Comparison of ENCODE assay signal across 8 cellular contexts in the genomic region with DNA sequence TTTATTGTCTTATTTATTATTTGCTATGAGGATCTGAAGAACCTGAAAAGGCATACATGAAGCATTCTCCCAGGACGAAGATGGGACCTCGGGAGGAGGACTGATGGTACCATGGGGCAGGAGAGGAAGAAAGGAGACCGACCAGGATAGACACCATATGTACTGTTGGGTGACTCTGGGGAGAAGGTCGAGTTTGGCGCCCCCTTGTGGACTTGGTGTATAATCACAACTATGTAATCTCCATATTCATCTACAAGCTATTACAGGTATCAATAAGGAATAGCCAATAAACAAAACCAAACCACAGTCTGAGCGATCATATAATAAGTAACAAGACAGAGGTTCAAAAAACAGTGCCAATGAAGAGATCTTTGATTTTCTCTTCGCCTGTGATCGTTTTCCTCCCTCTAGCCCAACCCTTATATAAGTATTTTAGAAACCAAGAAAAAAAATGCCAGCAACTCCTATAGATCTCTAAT.
A peak's percentile ranks its signal among the peaks of the same experiment; 100 is the strongest.
DNase-seq lines count a peak whose midpoint lies in the region; ATAC-seq and TF ChIP-seq lines count a peak whose summit lies in the region.

No MANE protein-coding gene starts in this region.

- no peak overlapping the region for H3K27ac ChIP-seq in esophagus muscularis mucosa (replicated peaks in 1 of 4)

- no peaks in the 10 kb centered on the region for H3K27me3 ChIP-seq in esophagus muscularis mucosa

- peaks cover 2% of the 10 kb centered on the region for H3K9me3 Mint-ChIP-seq in neural crest cell

- no peak for TF ChIP-seq EP300 in esophagus muscularis mucosa (IDR thresholded peaks at IDR 0.05)

- TF ChIP-seq CTCF in esophagus muscularis mucosa (IDR thresholded peaks at IDR 0.05) (peak; percentile 51 to 76 (median 66)), neural crest cell (conservative IDR thresholded peaks at IDR 0.05) (peak; percentile 80)

- H3K9me3 ChIP-seq in esophagus muscularis mucosa = no peaks in the 10 kb centered on the region

- H3K4me1 ChIP-seq in esophagus muscularis mucosa = peaks cover 0 to 13% (median 12%) of the 10 kb centered on the region in 4 donors

- peaks cover 5% of the 10 kb centered on the region for H3K4me1 Mint-ChIP-seq in neural crest cell

- no peak overlapping the region for H3K4me3 ChIP-seq in esophagus muscularis mucosa

- peak; percentile 71 for DNase-seq in AG08396 (ENCODE audit: low spot score)
- DNase-seq in HPDE6-E6E7 (ENCODE audit: extremely low spot score) = peak; percentile 42
- peak; percentile 22 for DNase-seq in NOMO-1 treated with dmso at 0.1 percent for 144 hours (lab: John Stamatoyannopoulos, UW; ENCODE audit: unreplicated experiment)
- DNase-seq in activated CD8-positive, alpha-beta memory T cell treated with anti-CD3 and anti-CD28 coated beads, Interleukin-2, amount 50 U/mL, for 4 hours = peak; percentile 66
- no peak for DNase-seq in esophagus muscularis mucosa (ENCODE audit: extremely low spot score)
- DNase-seq in neural crest cell (ENCODE audit: low read depth, low spot score) = peak; percentile 77
- peak; percentile 34 for DNase-seq in stromal cell of bone marrow (ENCODE audit: low read depth)

- ATAC-seq in GM19023 (IDR thresholded peaks at IDR 0.05; ENCODE audit: unreplicated experiment) = peak; percentile 85

- no peak for TF ChIP-seq POLR2A in esophagus muscularis mucosa (IDR thresholded peaks at IDR 0.05; ENCODE audit: low read depth)

- 54% methylated on average over 8 of the region's 8 CpGs for WGBS in esophagus muscularis mucosa

- no peaks in the 10 kb centered on the region for H3K36me3 ChIP-seq in esophagus muscularis mucosa

- H3K4me3 Mint-ChIP-seq in neural crest cell = no peak overlapping the region

- H3K36me3 Mint-ChIP-seq in neural crest cell (ENCODE audit: low read depth) = no peaks in the 10 kb centered on the region

- no peak overlapping the region for H3K27ac Mint-ChIP-seq in neural crest cell (ENCODE audit: unreplicated experiment)

- intact Hi-C loops in esophagus muscularis mucosa (cut with DNase I) = no loop called here

- H3K27me3 Mint-ChIP-seq in neural crest cell (ENCODE audit: low read depth) = peaks cover 7% of the 10 kb centered on the region
